28 cellular contexts compared by ENCODE assay signal in genomic region chr2:137991078-137991477, GRCh38.
"Had no signal": no experiment of that assay in that cellular context is flagged by ENCODE, and none has a peak within 500 bp of the region (broad histone marks: within the 10 kb centered on the region; RNA-seq: fewer than 3 reads in every experiment).

No MANE protein-coding gene starts in this region.

- H3K36me3 ChIP-seq: colonic mucosa, gastrocnemius medialis had no signal

- H3K9me3 ChIP-seq: colonic mucosa, gastrocnemius medialis had no signal

- ATAC-seq: effector memory CD8-positive, alpha-beta T cell; esophagus mucosa; foreskin keratinocyte; gastrocnemius medialis; gastroesophageal sphincter; heart left ventricle; heart right ventricle had no signal

- DNase-seq: colonic mucosa; cortex of kidney; dermis blood vessel endothelial cell; dorsolateral prefrontal cortex; effector CD4-positive, alpha-beta T cell; effector CD8-positive, alpha-beta T cell; effector memory CD4-positive, alpha-beta T cell; effector memory CD8-positive, alpha-beta T cell; endodermal cell; erythroblast; esophagus squamous epithelium; foreskin fibroblast; foreskin keratinocyte; foreskin melanocyte; gastrocnemius medialis; glutamatergic neuron; head of caudate nucleus; heart left ventricle; heart right ventricle had no signal

- H3K4me1 ChIP-seq: colonic mucosa, esophagus muscularis mucosa, foreskin keratinocyte, gastrocnemius medialis, heart left ventricle, heart right ventricle had no signal

- H3K4me3 ChIP-seq: colonic mucosa, coronary artery, dorsolateral prefrontal cortex, esophagus muscularis mucosa, esophagus squamous epithelium, gastrocnemius medialis, gastroesophageal sphincter, heart left ventricle, heart right ventricle had no signal

- H3K27ac ChIP-seq: colonic mucosa, coronary artery, dorsolateral prefrontal cortex, epithelial cell of prostate, esophagus muscularis mucosa, esophagus squamous epithelium, foreskin keratinocyte, gastrocnemius medialis, gastroesophageal sphincter, heart left ventricle, heart right ventricle had no signal

- H3K27me3 ChIP-seq: colonic mucosa, dorsolateral prefrontal cortex, esophagus muscularis mucosa, esophagus squamous epithelium, foreskin keratinocyte, gastrocnemius medialis, gastroesophageal sphincter, heart left ventricle, heart right ventricle had no signal

- FAIRE-seq: colon, endometrium, endothelial cell of umbilical vein, frontal cortex had no signal
